1 cellular context compared by ENCODE assay signal in the genomic region with DNA sequence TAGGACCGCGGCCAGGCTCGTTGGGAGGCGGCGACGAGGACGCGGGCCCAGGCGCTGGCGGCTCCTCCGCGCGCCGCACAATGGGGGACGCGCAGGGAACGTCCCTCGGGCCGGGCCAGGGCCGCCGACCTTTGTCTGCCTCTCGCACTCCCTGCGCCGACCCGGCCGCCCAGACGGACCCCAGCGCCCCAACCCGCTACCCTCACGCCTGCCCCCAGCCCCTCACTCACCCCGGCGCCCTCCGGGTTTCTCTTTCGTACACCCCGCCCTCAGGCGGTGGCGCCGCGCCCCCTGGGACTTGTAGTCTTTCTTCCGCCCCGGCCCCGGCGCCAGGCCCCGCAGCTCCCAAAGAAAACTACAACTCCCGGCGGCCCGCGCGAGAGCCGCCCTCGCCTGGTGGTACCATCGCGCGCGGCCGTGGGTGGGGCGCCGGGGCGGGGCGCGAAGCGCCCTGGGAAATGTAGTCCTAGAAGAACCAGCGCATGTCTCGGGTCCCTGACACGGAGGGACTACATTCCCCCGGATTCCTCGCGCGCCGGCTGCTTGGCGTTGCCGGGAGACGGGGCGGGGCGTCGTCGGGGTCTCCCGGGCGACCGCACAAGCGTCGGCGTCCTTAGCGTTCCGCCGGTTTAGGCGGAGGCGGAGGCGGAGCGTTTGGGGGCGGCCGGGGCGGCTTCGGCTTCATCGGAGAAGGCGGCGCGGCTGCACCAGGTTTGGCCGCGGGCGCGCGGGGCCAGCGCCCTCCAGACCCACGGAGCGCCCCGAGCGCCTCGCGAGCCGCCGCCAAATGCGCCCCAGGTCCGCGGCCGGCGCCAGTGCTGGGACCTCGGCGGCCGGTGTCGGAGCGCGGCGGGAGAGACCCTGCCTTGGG.
TF ChIP-seq lines count a peak whose summit lies in the region.

A gene (minus strand): TSS at position 260 of the 871 bp plus-strand sequence. CDS start 24,546 bp downstream, outside the sequence.

TF ChIP-seq in A549, 52 proteins besides CTCF, POLR2A, EP300 and RAD21 (continued from another document):
- TF ChIP-seq MAZ (IDR thresholded peaks at IDR 0.05; ENCODE audit: borderline replicate concordance, low read depth, low read length) = no peak
- TF ChIP-seq JUN (IDR thresholded peaks at IDR 0.05) = peak in 1 of 2 experiments; percentile 53; a peak in 2 of 5 replicates
- no peak for TF ChIP-seq RARB (CRISPR knock-in tag; IDR thresholded peaks at IDR 0.05)
- no peak for TF ChIP-seq HDAC2 (IDR thresholded peaks at IDR 0.05)
- no peak for TF ChIP-seq EHMT2 (IDR thresholded peaks at IDR 0.05; ENCODE audit: low read depth)
- TF ChIP-seq CHD2 (IDR thresholded peaks at IDR 0.05; ENCODE audit: low read length, partially characterized antibody) = no peak
- no peak for TF ChIP-seq NFE2L2 (conservative IDR thresholded peaks at IDR 0.05; ENCODE audit: low read length)
- TF ChIP-seq RFX5 (IDR thresholded peaks at IDR 0.05) = no peak
- TF ChIP-seq KDM5A (IDR thresholded peaks at IDR 0.05) = peak; percentile 17; the same call in 1 of the 2 replicates
- peak; percentile 35; the same call in 1 of the 2 replicates for TF ChIP-seq PHF8 (IDR thresholded peaks at IDR 0.05; ENCODE audit: borderline replicate concordance, low read depth)
- TF ChIP-seq, protein P1, sequence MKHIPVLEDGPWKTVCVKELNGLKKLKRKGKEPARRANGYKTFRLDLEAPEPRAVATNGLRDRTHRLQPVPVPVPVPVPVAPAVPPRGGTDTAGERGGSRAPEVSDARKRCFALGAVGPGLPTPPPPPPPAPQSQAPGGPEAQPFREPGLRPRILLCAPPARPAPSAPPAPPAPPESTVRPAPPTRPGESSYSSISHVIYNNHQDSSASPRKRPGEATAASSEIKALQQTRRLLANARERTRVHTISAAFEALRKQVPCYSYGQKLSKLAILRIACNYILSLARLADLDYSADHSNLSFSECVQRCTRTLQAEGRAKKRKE (CRISPR knock-in tag; IDR thresholded peaks at IDR 0.05; ENCODE audit: low read depth) = no peak
- TF ChIP-seq RNF2 (IDR thresholded peaks at IDR 0.05; ENCODE audit: borderline replicate concordance, low read depth) = no peak
